In the genomic region with DNA sequence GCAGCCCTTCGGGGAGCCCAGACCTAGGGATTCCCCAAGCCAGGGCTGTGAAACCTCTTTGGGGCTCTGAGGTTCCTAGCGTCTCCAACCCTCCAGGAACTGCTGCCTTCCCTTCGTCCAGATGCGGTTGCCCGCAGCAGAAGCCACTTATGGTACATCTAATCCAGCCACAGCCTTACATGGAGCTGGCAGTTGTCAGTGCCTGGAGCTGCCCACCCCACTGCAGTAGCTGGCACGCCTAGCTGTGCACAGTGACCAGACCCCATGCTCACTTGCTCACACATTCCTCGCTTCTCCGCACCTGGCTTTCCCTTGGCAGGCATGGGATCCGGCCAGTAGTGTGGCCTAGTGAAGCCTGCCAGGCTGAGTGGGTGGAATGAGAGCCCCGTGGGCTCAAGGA, we compare ENCODE assay signal across 34 cellular contexts.
"Had no signal": no experiment of that assay in that cellular context is flagged by ENCODE, and none has a peak within 500 bp of the region (broad histone marks: within the 10 kb centered on the region; RNA-seq: fewer than 3 reads in every experiment).

No MANE protein-coding gene starts in this region.

- DNase-seq: activated CD4-positive, alpha-beta memory T cell treated with anti-CD3 and anti-CD28 coated beads for 36 hours; activated CD4-positive, alpha-beta T cell treated with anti-CD3 and anti-CD28 coated beads for 36 hours; activated CD4-positive, alpha-beta T cell treated with anti-CD3 and anti-CD28 coated beads, Interleukin-2, amount 10 ng/mL, durations not matched to agents 24 days and 14 days; activated CD4-positive, CD25-positive, alpha-beta regulatory T cell; activated CD4-positive, CD25-positive, alpha-beta regulatory T cell treated with anti-CD3 and anti-CD28 coated beads, Interleukin-2, amount 50 U/mL, for 72 hours; activated CD8-positive, alpha-beta memory T cell treated with anti-CD3 and anti-CD28 coated beads, Interleukin-2, amount 10 ng/mL, durations not matched to agents 7 days and 5 days; activated CD8-positive, alpha-beta memory T cell treated with anti-CD3 and anti-CD28 coated beads, Interleukin-2, amount 50 U/mL, for 4 hours; activated CD8-positive, alpha-beta T cell treated with anti-CD3 and anti-CD28 coated beads, Interleukin-2, amount 10 ng/mL, durations not matched to agents 7 days and 5 days; activated effector memory CD4-positive, alpha-beta T cell treated with anti-CD3 and anti-CD28 coated beads, Interleukin-2, amount 50 U/mL, for 16 hours; activated naive CD4-positive, alpha-beta T cell treated with anti-CD3 and anti-CD28 coated beads for 36 hours; activated naive CD8-positive, alpha-beta T cell treated with anti-CD3 and anti-CD28 coated beads for 36 hours; activated naive CD8-positive, alpha-beta T cell treated with anti-CD3 and anti-CD28 coated beads, Interleukin-2, amount 50 U/mL, for 24 hours; activated T-cell treated with anti-CD3 and anti-CD28 coated beads, Interleukin-2, amount 50 U/mL, for 1 hour; activated T-cell treated with anti-CD3 and anti-CD28 coated beads, Interleukin-2, amount 50 U/mL, for 48 hours; adrenal gland; amygdala; central memory CD4-positive, alpha-beta T cell; cerebellar nuclear complex; colonic mucosa; effector CD8-positive, alpha-beta T cell; esophagus squamous epithelium; foreskin melanocyte; T-helper 1 cell; T-helper 2 cell had no signal

- H3K27me3 Mint-ChIP-seq: activated CD4-positive, alpha-beta memory T cell treated with anti-CD3 and anti-CD28 coated beads for 36 hours; activated CD4-positive, alpha-beta T cell treated with anti-CD3 and anti-CD28 coated beads for 36 hours; activated CD4-positive, alpha-beta T cell treated with anti-CD3 and anti-CD28 coated beads, Interleukin-2, amount 10 ng/mL, durations not matched to agents 24 days and 14 days; activated CD8-positive, alpha-beta memory T cell treated with anti-CD3 and anti-CD28 coated beads, Interleukin-2, amount 10 ng/mL, durations not matched to agents 7 days and 5 days; activated naive CD4-positive, alpha-beta T cell treated with anti-CD3 and anti-CD28 coated beads, Interleukin-2, amount 50 U/mL, for 24 hours; activated naive CD8-positive, alpha-beta T cell treated with anti-CD3 and anti-CD28 coated beads for 36 hours; activated naive CD8-positive, alpha-beta T cell treated with anti-CD3 and anti-CD28 coated beads, Interleukin-2, amount 50 U/mL, for 24 hours; brain had no signal

- H3K36me3 Mint-ChIP-seq: activated CD4-positive, alpha-beta memory T cell treated with anti-CD3 and anti-CD28 coated beads for 36 hours; activated CD8-positive, alpha-beta memory T cell treated with anti-CD3 and anti-CD28 coated beads, Interleukin-2, amount 10 ng/mL, durations not matched to agents 7 days and 5 days; activated naive CD4-positive, alpha-beta T cell treated with anti-CD3 and anti-CD28 coated beads, Interleukin-2, amount 50 U/mL, for 24 hours; activated naive CD8-positive, alpha-beta T cell treated with anti-CD3 and anti-CD28 coated beads for 36 hours; brain had no signal

- H3K9me3 ChIP-seq: adrenal gland, ascending aorta, breast epithelium, colonic mucosa, esophagus squamous epithelium had no signal

- H3K36me3 ChIP-seq: adrenal gland, ascending aorta, breast epithelium, cardiac muscle cell, colonic mucosa, esophagus squamous epithelium, gastroesophageal sphincter had no signal

- H3K27me3 ChIP-seq: adrenal gland, ascending aorta, breast epithelium, cardiac muscle cell, colonic mucosa, esophagus squamous epithelium, gastroesophageal sphincter had no signal

- FAIRE-seq: endothelial cell of umbilical vein had no signal

- H3K27ac ChIP-seq: adrenal gland, ascending aorta, breast epithelium, cardiac muscle cell, colonic mucosa, epithelial cell of prostate, esophagus squamous epithelium, gastroesophageal sphincter had no signal

- H3K4me1 ChIP-seq: adrenal gland, ascending aorta, breast epithelium, colonic mucosa, esophagus squamous epithelium, gastroesophageal sphincter had no signal

- H3K27ac Mint-ChIP-seq: activated CD4-positive, alpha-beta memory T cell treated with anti-CD3 and anti-CD28 coated beads for 36 hours; activated CD4-positive, alpha-beta T cell treated with anti-CD3 and anti-CD28 coated beads for 36 hours; activated CD4-positive, alpha-beta T cell treated with anti-CD3 and anti-CD28 coated beads, Interleukin-2, amount 10 ng/mL, durations not matched to agents 24 days and 14 days; activated CD8-positive, alpha-beta memory T cell treated with anti-CD3 and anti-CD28 coated beads, Interleukin-2, amount 10 ng/mL, durations not matched to agents 7 days and 5 days; activated CD8-positive, alpha-beta T cell treated with anti-CD3 and anti-CD28 coated beads, Interleukin-2, amount 10 ng/mL, durations not matched to agents 7 days and 5 days; activated naive CD4-positive, alpha-beta T cell treated with anti-CD3 and anti-CD28 coated beads for 36 hours; activated naive CD4-positive, alpha-beta T cell treated with anti-CD3 and anti-CD28 coated beads, Interleukin-2, amount 50 U/mL, for 24 hours; activated naive CD8-positive, alpha-beta T cell treated with anti-CD3 and anti-CD28 coated beads for 36 hours; activated naive CD8-positive, alpha-beta T cell treated with anti-CD3 and anti-CD28 coated beads, Interleukin-2, amount 50 U/mL, for 24 hours; activated T-helper 1 cell treated with anti-CD3 and anti-CD28 coated beads, Interleukin-12 subunit alpha, Interleukin-12 subunit beta, Interleukin-2, Interleukin-4 antibody, amounts not matched to agents 30 ng/mL and 10 ng/mL and 1 ng/mL, durations not matched to agents 14 hours and 24 hours and 36 hours; activated T-helper 2 cell treated with anti-CD3 and anti-CD28 coated beads, Interferon-gamma antibody, Interleukin-2, Interleukin-4, amounts not matched to agents 10 μg/mL and 5 μg/mL and 100 μg/mL, durations not matched to agents 14 hours and 24 hours and 36 hours; brain had no signal

- H3K4me1 Mint-ChIP-seq: activated CD4-positive, alpha-beta T cell treated with anti-CD3 and anti-CD28 coated beads for 36 hours; activated CD4-positive, alpha-beta T cell treated with anti-CD3 and anti-CD28 coated beads, Interleukin-2, amount 10 ng/mL, durations not matched to agents 24 days and 14 days; activated CD8-positive, alpha-beta memory T cell treated with anti-CD3 and anti-CD28 coated beads, Interleukin-2, amount 10 ng/mL, durations not matched to agents 7 days and 5 days; activated naive CD4-positive, alpha-beta T cell treated with anti-CD3 and anti-CD28 coated beads, Interleukin-2, amount 50 U/mL, for 24 hours; activated naive CD8-positive, alpha-beta T cell treated with anti-CD3 and anti-CD28 coated beads for 36 hours; activated naive CD8-positive, alpha-beta T cell treated with anti-CD3 and anti-CD28 coated beads, Interleukin-2, amount 50 U/mL, for 24 hours; brain had no signal

- ATAC-seq: activated CD4-positive, alpha-beta T cell treated with anti-CD3 and anti-CD28 coated beads for 36 hours; activated CD8-positive, alpha-beta memory T cell treated with anti-CD3 and anti-CD28 coated beads, Interleukin-2, amount 10 ng/mL, durations not matched to agents 7 days and 5 days; activated CD8-positive, alpha-beta T cell treated with anti-CD3 and anti-CD28 coated beads, Interleukin-2, amount 10 ng/mL, durations not matched to agents 7 days and 5 days; gastroesophageal sphincter had no signal

- H3K4me3 Mint-ChIP-seq: activated CD4-positive, alpha-beta memory T cell treated with anti-CD3 and anti-CD28 coated beads for 36 hours; activated CD4-positive, alpha-beta T cell treated with anti-CD3 and anti-CD28 coated beads for 36 hours; activated CD4-positive, alpha-beta T cell treated with anti-CD3 and anti-CD28 coated beads, Interleukin-2, amount 10 ng/mL, durations not matched to agents 24 days and 14 days; activated CD8-positive, alpha-beta memory T cell treated with anti-CD3 and anti-CD28 coated beads, Interleukin-2, amount 10 ng/mL, durations not matched to agents 7 days and 5 days; activated CD8-positive, alpha-beta T cell treated with anti-CD3 and anti-CD28 coated beads, Interleukin-2, amount 10 ng/mL, durations not matched to agents 7 days and 5 days; activated naive CD4-positive, alpha-beta T cell treated with anti-CD3 and anti-CD28 coated beads for 36 hours; activated naive CD4-positive, alpha-beta T cell treated with anti-CD3 and anti-CD28 coated beads, Interleukin-2, amount 50 U/mL, for 24 hours; activated naive CD8-positive, alpha-beta T cell treated with anti-CD3 and anti-CD28 coated beads for 36 hours; activated naive CD8-positive, alpha-beta T cell treated with anti-CD3 and anti-CD28 coated beads, Interleukin-2, amount 50 U/mL, for 24 hours; activated T-helper 1 cell treated with anti-CD3 and anti-CD28 coated beads, Interleukin-12 subunit alpha, Interleukin-12 subunit beta, Interleukin-2, Interleukin-4 antibody, amounts not matched to agents 30 ng/mL and 10 ng/mL and 1 ng/mL, durations not matched to agents 14 hours and 24 hours and 36 hours; brain had no signal

- H3K4me3 ChIP-seq: adrenal gland, ascending aorta, breast epithelium, cardiac muscle cell, colonic mucosa, esophagus squamous epithelium, gastroesophageal sphincter had no signal

- H3K9me3 Mint-ChIP-seq: activated CD4-positive, alpha-beta memory T cell treated with anti-CD3 and anti-CD28 coated beads for 36 hours; activated CD4-positive, alpha-beta T cell treated with anti-CD3 and anti-CD28 coated beads, Interleukin-2, amount 10 ng/mL, durations not matched to agents 24 days and 14 days; activated naive CD4-positive, alpha-beta T cell treated with anti-CD3 and anti-CD28 coated beads for 36 hours; activated naive CD4-positive, alpha-beta T cell treated with anti-CD3 and anti-CD28 coated beads, Interleukin-2, amount 50 U/mL, for 24 hours; activated naive CD8-positive, alpha-beta T cell treated with anti-CD3 and anti-CD28 coated beads for 36 hours; activated naive CD8-positive, alpha-beta T cell treated with anti-CD3 and anti-CD28 coated beads, Interleukin-2, amount 50 U/mL, for 24 hours; activated T-helper 1 cell treated with anti-CD3 and anti-CD28 coated beads, Interleukin-12 subunit alpha, Interleukin-12 subunit beta, Interleukin-2, Interleukin-4 antibody, amounts not matched to agents 30 ng/mL and 10 ng/mL and 1 ng/mL, durations not matched to agents 14 hours and 24 hours and 36 hours; activated T-helper 2 cell treated with anti-CD3 and anti-CD28 coated beads, Interferon-gamma antibody, Interleukin-2, Interleukin-4, amounts not matched to agents 10 μg/mL and 5 μg/mL and 100 μg/mL, durations not matched to agents 14 hours and 24 hours and 36 hours; brain had no signal
